In genomic region chr9:137407590-137408300, GRCh38 we compare ENCODE assay signal across 10 cellular contexts. TPM values are rescaled to one million over a fixed set of nuclear protein-coding genes. Genes with fewer than 3 reads are reported as not detected.
DNase-seq lines count a peak whose midpoint lies in the region; ATAC-seq and TF ChIP-seq lines count a peak whose summit lies in the region.
"Had no signal": no experiment of that assay in that cellular context is flagged by ENCODE, and none has a peak within 500 bp of the region (broad histone marks: within the 10 kb centered on the region; RNA-seq: fewer than 3 reads in every experiment).

No MANE protein-coding gene starts in this region.

- DNase-seq in GM06990 (ENCODE audit: extremely low read depth, insufficient read length) (no peak), WTC11 (ENCODE audit: low spot score) (no peak), globus pallidus (ENCODE audit: low spot score) (peak; percentile 22), psoas muscle (peak; percentile 60 to 72), SHP77 treated with DMSO at 0.1 percent for 48 hours (lab: John Stamatoyannopoulos, UW) (no peak)
- no peak for DNase-seq in T-helper 2 cell treated with Interferon-gamma antibody and Interleukin-4, amounts not matched to agents 5 μg/mL and 100 μg/mL, for 36 hours (ENCODE audit: low spot score)
- DNase-seq in stimulated activated naive CD4-positive, alpha-beta T cell (lab: John Stamatoyannopoulos, UW): no peak

- H3K27ac ChIP-seq in psoas muscle: no peak overlapping the region

- H3K4me1 ChIP-seq in psoas muscle: peaks cover 28% of the 10 kb centered on the region

- peak overlapping the region; percentile 30; the same call in 1 of the 2 replicates for H3K4me3 Mint-ChIP-seq in WTC11
- no peak overlapping the region for H3K4me3 Mint-ChIP-seq in T-helper 2 cell treated with Interferon-gamma antibody and Interleukin-4, amounts not matched to agents 5 μg/mL and 100 μg/mL, for 36 hours

- CTCF ChIA-PET in WTC11 (lab: Charles Lee): interaction anchor here (1.3 to 2.3 kb wide), 5 partner anchors 15 to 121 kb away, joined by 3 to 8 read pairs (median 6); partner anchors contain the start of genes ENTPD8, EXD3, NOXA1 and NRARP

- H3K9me3 Mint-ChIP-seq in WTC11: peaks cover under 1% of the 10 kb centered on the region
- no peaks in the 10 kb centered on the region for H3K9me3 Mint-ChIP-seq in T-helper 2 cell treated with Interferon-gamma antibody and Interleukin-4, amounts not matched to agents 5 μg/mL and 100 μg/mL, for 36 hours
- H3K9me3 Mint-ChIP-seq: CD8-positive, alpha-beta memory T cell had no signal

- WGBS in psoas muscle, 3 donors: 37 to 41% (median 39%) methylated on average over 26 to 31 of the region's 31 CpGs

- H3K36me3 ChIP-seq in GM06990 (ENCODE audit: control insufficient read depth, insufficient read depth, low read length) (no peaks in the 10 kb centered on the region), psoas muscle (ENCODE audit: insufficient read depth in 1 of 2, low read depth in 1 of 2) (no peaks in the 10 kb centered on the region)

- no peak overlapping the region for H3K27ac Mint-ChIP-seq in WTC11
- H3K27ac Mint-ChIP-seq in T-helper 2 cell treated with Interferon-gamma antibody and Interleukin-4, amounts not matched to agents 5 μg/mL and 100 μg/mL, for 36 hours: no peak overlapping the region
- H3K27ac Mint-ChIP-seq: CD8-positive, alpha-beta memory T cell had no signal

- intact Hi-C loops in psoas muscle (cut with DNase I): loop anchor here (2.0 to 5.0 kb wide), 2 partner anchors 110 to 111 kb away; no protein-coding TSS in a partner anchor

- peaks cover 1% of the 10 kb centered on the region for H3K36me3 Mint-ChIP-seq in WTC11
- no peaks in the 10 kb centered on the region for H3K36me3 Mint-ChIP-seq in T-helper 2 cell treated with Interferon-gamma antibody and Interleukin-4, amounts not matched to agents 5 μg/mL and 100 μg/mL, for 36 hours (ENCODE audit: low read depth)
- H3K36me3 Mint-ChIP-seq: CD8-positive, alpha-beta memory T cell had no signal

- TF ChIP-seq CTCF in GM06990 (IDR thresholded peaks at IDR 0.05; ENCODE audit: insufficient read depth, low read length, poor library complexity, severe bottlenecking): no peak
- no peak for TF ChIP-seq CTCF in WTC11 (IDR thresholded peaks at IDR 0.05)
- no peak for TF ChIP-seq CTCF in psoas muscle (IDR thresholded peaks at IDR 0.05)

- peaks cover 5% of the 10 kb centered on the region; the same call in 1 of the 2 replicates for H3K27me3 Mint-ChIP-seq in WTC11 (ENCODE audit: low read depth)
- peaks cover 3% of the 10 kb centered on the region for H3K27me3 Mint-ChIP-seq in T-helper 2 cell treated with Interferon-gamma antibody and Interleukin-4, amounts not matched to agents 5 μg/mL and 100 μg/mL, for 36 hours (ENCODE audit: low read depth)

- POLR2A ChIA-PET in WTC11 (lab: Charles Lee): interaction anchor here (0.6 kb wide), 1 partner anchor 120 kb away, joined by 4 read pairs; no protein-coding TSS in a partner anchor

- no peaks in the 10 kb centered on the region for H3K9me3 ChIP-seq in psoas muscle

- H3K4me1 Mint-ChIP-seq in WTC11: no peaks in the 10 kb centered on the region
- H3K4me1 Mint-ChIP-seq in T-helper 2 cell treated with Interferon-gamma antibody and Interleukin-4, amounts not matched to agents 5 μg/mL and 100 μg/mL, for 36 hours (ENCODE audit: low read depth): no peaks in the 10 kb centered on the region

- H3K27me3 ChIP-seq in GM06990 (replicated peaks; ENCODE audit: control insufficient read depth, insufficient read depth, low read length) (no peaks in the 10 kb centered on the region), psoas muscle (ENCODE audit: insufficient read depth in 3 of 3, low read length in 2 of 3) (peaks cover 0 to 7% (median 0%) of the 10 kb centered on the region in 3 donors)

- H3K4me3 ChIP-seq in GM06990 (replicated peaks; ENCODE audit: low read depth, low read length) (peak overlapping the region; percentile 39), psoas muscle (peak overlapping the region; percentile 57)

- ATAC-seq in WTC11 (no peak), psoas muscle (peak in 1 of 4 donors; percentile 18), HG02571 (IDR thresholded peaks at IDR 0.05; ENCODE audit: unreplicated experiment) (no peak)

TF ChIP-seq in WTC11, 78 proteins besides CTCF, POLR2A, EP300 and RAD21 (continues in another document):
- TF ChIP-seq ZNF396 (CRISPR knock-in tag; IDR thresholded peaks at IDR 0.05; ENCODE audit: borderline replicate concordance): no peak
- TF ChIP-seq GTF2I (CRISPR knock-in tag; conservative IDR thresholded peaks at IDR 0.05): no peak
- TF ChIP-seq SMAD4 (CRISPR knock-in tag; IDR thresholded peaks at IDR 0.05): no peak
- no peak for TF ChIP-seq ZMAT4 (CRISPR knock-in tag; IDR thresholded peaks at IDR 0.05)
- TF ChIP-seq NFATC4 (CRISPR knock-in tag; IDR thresholded peaks at IDR 0.05): no peak
- TF ChIP-seq CBFB (CRISPR knock-in tag; IDR thresholded peaks at IDR 0.05; ENCODE audit: low read depth): no peak
- TF ChIP-seq, protein P1, sequence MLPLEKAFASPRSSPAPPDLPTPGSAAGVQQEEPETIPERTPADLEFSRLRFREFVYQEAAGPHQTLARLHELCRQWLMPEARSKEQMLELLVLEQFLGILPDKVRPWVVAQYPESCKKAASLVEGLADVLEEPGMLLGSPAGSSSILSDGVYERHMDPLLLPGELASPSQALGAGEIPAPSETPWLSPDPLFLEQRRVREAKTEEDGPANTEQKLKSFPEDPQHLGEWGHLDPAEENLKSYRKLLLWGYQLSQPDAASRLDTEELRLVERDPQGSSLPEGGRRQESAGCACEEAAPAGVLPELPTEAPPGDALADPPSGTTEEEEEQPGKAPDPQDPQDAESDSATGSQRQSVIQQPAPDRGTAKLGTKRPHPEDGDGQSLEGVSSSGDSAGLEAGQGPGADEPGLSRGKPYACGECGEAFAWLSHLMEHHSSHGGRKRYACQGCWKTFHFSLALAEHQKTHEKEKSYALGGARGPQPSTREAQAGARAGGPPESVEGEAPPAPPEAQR (CRISPR knock-in tag; IDR thresholded peaks at IDR 0.05): no peak
- no peak for TF ChIP-seq CREM (CRISPR knock-in tag; IDR thresholded peaks at IDR 0.05)
- no peak for TF ChIP-seq SP1 (CRISPR knock-in tag; conservative IDR thresholded peaks at IDR 0.05)
- TF ChIP-seq ETV6 (CRISPR knock-in tag; IDR thresholded peaks at IDR 0.05): no peak
- TF ChIP-seq, protein P2, sequence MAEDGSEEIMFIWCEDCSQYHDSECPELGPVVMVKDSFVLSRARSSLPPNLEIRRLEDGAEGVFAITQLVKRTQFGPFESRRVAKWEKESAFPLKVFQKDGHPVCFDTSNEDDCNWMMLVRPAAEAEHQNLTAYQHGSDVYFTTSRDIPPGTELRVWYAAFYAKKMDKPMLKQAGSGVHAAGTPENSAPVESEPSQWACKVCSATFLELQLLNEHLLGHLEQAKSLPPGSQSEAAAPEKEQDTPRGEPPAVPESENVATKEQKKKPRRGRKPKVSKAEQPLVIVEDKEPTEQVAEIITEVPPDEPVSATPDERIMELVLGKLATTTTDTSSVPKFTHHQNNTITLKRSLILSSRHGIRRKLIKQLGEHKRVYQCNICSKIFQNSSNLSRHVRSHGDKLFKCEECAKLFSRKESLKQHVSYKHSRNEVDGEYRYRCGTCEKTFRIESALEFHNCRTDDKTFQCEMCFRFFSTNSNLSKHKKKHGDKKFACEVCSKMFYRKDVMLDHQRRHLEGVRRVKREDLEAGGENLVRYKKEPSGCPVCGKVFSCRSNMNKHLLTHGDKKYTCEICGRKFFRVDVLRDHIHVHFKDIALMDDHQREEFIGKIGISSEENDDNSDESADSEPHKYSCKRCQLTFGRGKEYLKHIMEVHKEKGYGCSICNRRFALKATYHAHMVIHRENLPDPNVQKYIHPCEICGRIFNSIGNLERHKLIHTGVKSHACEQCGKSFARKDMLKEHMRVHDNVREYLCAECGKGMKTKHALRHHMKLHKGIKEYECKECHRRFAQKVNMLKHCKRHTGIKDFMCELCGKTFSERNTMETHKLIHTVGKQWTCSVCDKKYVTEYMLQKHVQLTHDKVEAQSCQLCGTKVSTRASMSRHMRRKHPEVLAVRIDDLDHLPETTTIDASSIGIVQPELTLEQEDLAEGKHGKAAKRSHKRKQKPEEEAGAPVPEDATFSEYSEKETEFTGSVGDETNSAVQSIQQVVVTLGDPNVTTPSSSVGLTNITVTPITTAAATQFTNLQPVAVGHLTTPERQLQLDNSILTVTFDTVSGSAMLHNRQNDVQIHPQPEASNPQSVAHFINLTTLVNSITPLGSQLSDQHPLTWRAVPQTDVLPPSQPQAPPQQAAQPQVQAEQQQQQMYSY (CRISPR knock-in tag; IDR thresholded peaks at IDR 0.05): no peak
- TF ChIP-seq NFYB (CRISPR knock-in tag; conservative IDR thresholded peaks at IDR 0.05; ENCODE audit: low read depth): no peak
- no peak for TF ChIP-seq ZNF138 (CRISPR knock-in tag; conservative IDR thresholded peaks at IDR 0.05)
- no peak for TF ChIP-seq ZNF423 (CRISPR knock-in tag; IDR thresholded peaks at IDR 0.05)
- no peak for TF ChIP-seq ELF4 (CRISPR knock-in tag; IDR thresholded peaks at IDR 0.05; ENCODE audit: low read depth)

RNA-seq across cellular contexts. Expression of gene EXD3, which starts 15.2 kb away (rescaled TPM):
- total RNA-seq in WTC11 (2021): 20.4 to 23.1 TPM (median 21.2 TPM) in 3 replicates
- total RNA-seq in psoas muscle: 10 to 100 TPM in 2 of 4 donors, 1 to 10 TPM in 2; 6.7 to 11.2 (median 9.7) TPM
- 1 to 10 TPM; 5.7 to 9.9 (median 7.2) TPM for polyA plus RNA-seq in psoas muscle

RNA-seq across cellular contexts. Expression of gene NOXA1, which starts 15.4 kb away (rescaled TPM):
- total RNA-seq in WTC11 (2021) (2.9 to 5.9 TPM (median 4.8 TPM) in 3 replicates), psoas muscle (1 to 10 TPM in 3 of 4 donors, under 1 TPM in 1; 0.62 to 5.1 (median 2.5) TPM)
- 1 to 10 TPM in 1 of 3 donors, under 1 TPM in 2; 0.43 to 1.0 (median 0.83) TPM for polyA plus RNA-seq in psoas muscle

RNA-seq across cellular contexts. Expression of gene ENTPD8, which starts 33.4 kb away (rescaled TPM):
- total RNA-seq in WTC11 (2021): 2.0 to 2.5 TPM (median 2.3 TPM) in 3 replicates
- total RNA-seq in psoas muscle: not detected
- under 1 TPM in 1 of 3 donors, not detected in 2; 0.01 TPM for polyA plus RNA-seq in psoas muscle
- total RNA-seq: CD8-positive, alpha-beta memory T cell; posterior vena cava had no signal
- polyA plus RNA-seq: CD8-positive, alpha-beta memory T cell had no signal

RNA-seq across cellular contexts. Expression of gene NSMF, which starts 51.4 kb away (rescaled TPM):
- total RNA-seq in WTC11 (2021) (61.6 to 63.7 TPM (median 61.9 TPM) in 3 replicates), psoas muscle (10 to 100 TPM in 1 of 4 donors, 1 to 10 TPM in 3; 4.8 to 11.2 (median 6.4) TPM)
- 10 to 100 TPM in 1 of 3 donors, 1 to 10 TPM in 2; 4.9 to 11.0 (median 5.7) TPM for polyA plus RNA-seq in psoas muscle

Comparison
In these comparisons a context has a peak if more than half of its experiments do, and no peak if none do; other contexts are left out.
1. DNase-seq: peak in globus pallidus (single experiment) and psoas muscle (2 of 2); none in GM06990 (single experiment), WTC11 (single experiment), SHP77 treated with DMSO at 0.1 percent for 48 hours (single experiment), T-helper 2 cell treated with Interferon-gamma antibody and Interleukin-4, amounts not matched to agents 5 μg/mL and 100 μg/mL, for 36 hours (single experiment) and stimulated activated naive CD4-positive, alpha-beta T cell (0 of 6).